11 cellular contexts compared by ENCODE assay signal in the genomic region with DNA sequence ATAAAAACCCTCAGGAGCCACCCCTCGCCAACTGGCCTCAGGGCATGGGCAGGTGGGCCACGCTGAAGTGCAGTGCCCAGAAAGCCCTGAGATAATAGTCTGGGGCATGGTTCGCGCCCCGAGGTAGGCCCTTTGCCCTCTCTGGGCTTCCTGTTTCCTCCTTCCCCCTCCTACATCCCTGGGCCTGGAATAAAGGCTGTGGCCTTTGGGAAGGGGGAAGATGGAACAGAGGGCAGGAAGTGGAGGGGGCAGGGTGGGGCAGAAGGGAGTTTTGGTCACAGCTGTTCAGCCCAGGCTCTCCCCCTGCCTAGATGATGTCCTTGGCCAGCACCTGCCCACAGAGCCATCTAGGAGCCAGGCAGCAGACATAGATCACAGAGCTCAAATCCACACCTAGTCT. TPM values are rescaled to one million over a fixed set of nuclear protein-coding genes. Genes with fewer than 3 reads are reported as not detected.
DNase-seq lines count a peak whose midpoint lies in the region; ATAC-seq and TF ChIP-seq lines count a peak whose summit lies in the region.
"Had no signal": no experiment of that assay in that cellular context is flagged by ENCODE, and none has a peak within 500 bp of the region (broad histone marks: within the 10 kb centered on the region; RNA-seq: fewer than 3 reads in every experiment).

No MANE protein-coding gene starts in this region.

- H3K9ac ChIP-seq in subcutaneous abdominal adipose tissue (ENCODE audit: low read length in 5 of 5): no peak overlapping the region

- H3K9me3 ChIP-seq in left lung (no peaks in the 10 kb centered on the region), subcutaneous abdominal adipose tissue (ENCODE audit: control insufficient read depth in 5 of 5, low read length in 5 of 5) (no peaks in the 10 kb centered on the region)

- DNase-seq in NCI-H748 (lab: John Stamatoyannopoulos, UW; ENCODE audit: unreplicated experiment): peak; percentile 60
- DNase-seq in NCI-H748 treated with DMSO at 0.1 percent for 48 hours (lab: John Stamatoyannopoulos, UW): no peak
- DNase-seq in activated CD8-positive, alpha-beta memory T cell treated with anti-CD3 and anti-CD28 coated beads, Interleukin-2, amount 50 U/mL, for 48 hours: peak; percentile 48
- no peak for DNase-seq in left lung
- DNase-seq in RKO (ENCODE audit: low spot score): no peak
- DNase-seq in NAMALWA (ENCODE audit: low spot score): no peak
- DNase-seq: cortex of kidney, OCI-M1 had no signal

- H3K4me1 ChIP-seq in left lung (peaks cover 34 to 88% of the 10 kb centered on the region in 2 donors), subcutaneous abdominal adipose tissue (ENCODE audit: control insufficient read depth in 5 of 5, insufficient read depth in 5 of 5, low read length in 5 of 5) (peaks cover 11 to 53% (median 37%) of the 10 kb centered on the region in 5 donors)

- H3K4me3 ChIP-seq in left lung: no peak overlapping the region
- H3K4me3 ChIP-seq in subcutaneous abdominal adipose tissue (ENCODE audit: low read depth in 1 of 5, low read length in 5 of 5): no peak overlapping the region

- intact Hi-C loops in left lung (cut with DNase I): no loop called here

- no peak for ATAC-seq in left lung
- no peak for ATAC-seq in GM18519 (IDR thresholded peaks at IDR 0.05; ENCODE audit: low FRiP score, unreplicated experiment)

- H3K27ac ChIP-seq in left lung (peak overlapping the region; percentile 60 to 65), subcutaneous abdominal adipose tissue (ENCODE audit: low read depth, low read length) (peak overlapping the region; percentile 46)

- no peak for TF ChIP-seq CTCF in left lung (IDR thresholded peaks at IDR 0.05)

- peaks cover 0 to 86% of the 10 kb centered on the region in 2 donors for H3K36me3 ChIP-seq in left lung
- peaks cover 6 to 76% (median 69%) of the 10 kb centered on the region in 5 donors for H3K36me3 ChIP-seq in subcutaneous abdominal adipose tissue (ENCODE audit: control insufficient read depth in 5 of 5, insufficient read depth in 5 of 5, low read length in 5 of 5)

- H3K27me3 ChIP-seq in left lung: no peaks in the 10 kb centered on the region
- no peaks in the 10 kb centered on the region for H3K27me3 ChIP-seq in subcutaneous abdominal adipose tissue (ENCODE audit: control insufficient read depth in 5 of 5, insufficient read depth in 4 of 5, low read length in 5 of 5)

RNA-seq across cellular contexts. Expression of a gene that starts 11.3 kb away (rescaled TPM):
- 10 to 100 TPM; 24.1 to 33.7 TPM for total RNA-seq in left lung

RNA-seq across cellular contexts. Expression of a gene that starts 34.6 kb away (rescaled TPM):
- total RNA-seq in left lung: 10 to 100 TPM in 1 of 2 donors, 1 to 10 TPM in 1; 7.1 to 10.6 TPM

RNA-seq across cellular contexts. Expression of a gene that starts 34.6 kb away (rescaled TPM):
- total RNA-seq in left lung: 10 to 100 TPM; 62.5 to 63.2 TPM

RNA-seq across cellular contexts. Expression of a gene that starts 50.3 kb away (rescaled TPM):
- total RNA-seq in left lung: under 1 TPM; 0.09 to 0.18 TPM
- total RNA-seq: H9 had no signal

Comparison
In these comparisons a context has a peak if more than half of its experiments do, and no peak if none do; other contexts are left out.
1. DNase-seq: peak in NCI-H748 (single experiment) and activated CD8-positive, alpha-beta memory T cell treated with anti-CD3 and anti-CD28 coated beads, Interleukin-2, amount 50 U/mL, for 48 hours (single experiment); none in NCI-H748 treated with DMSO at 0.1 percent for 48 hours (single experiment), left lung (0 of 2), RKO (single experiment) and NAMALWA (single experiment).